8 cellular contexts compared by ENCODE assay signal in the genomic region with DNA sequence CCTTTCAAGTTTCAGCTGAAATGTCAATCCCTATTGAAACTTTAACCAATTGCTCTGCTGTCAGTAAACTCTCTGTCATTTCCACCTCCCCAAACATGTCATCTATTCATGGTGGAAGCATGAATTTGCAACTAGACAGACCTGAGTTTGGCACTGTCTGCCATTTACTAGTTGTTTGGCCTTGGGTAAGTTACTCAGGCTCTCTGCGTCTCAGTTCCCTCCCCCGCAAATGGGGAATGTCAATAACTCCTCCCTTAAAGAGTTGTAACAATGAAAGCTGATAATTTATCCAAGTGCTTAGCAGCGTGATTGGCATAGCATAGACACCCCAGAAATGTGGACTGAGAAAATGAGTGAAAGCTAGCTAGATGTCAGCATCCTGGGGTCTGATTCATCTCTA.
"Had no signal": no experiment of that assay in that cellular context is flagged by ENCODE, and none has a peak within 500 bp of the region (broad histone marks: within the 10 kb centered on the region; RNA-seq: fewer than 3 reads in every experiment).

No MANE protein-coding gene starts in this region.

- H3K4me3 ChIP-seq: GM23338, K562 had no signal

- H3K4me3 Mint-ChIP-seq: GM23338, H9 had no signal

- H3K9me3 Mint-ChIP-seq: GM23338, H9 had no signal

- H3K27ac Mint-ChIP-seq: GM23338, H9 had no signal

- FAIRE-seq: H1, H54, HTR-8/SVneo, K562 had no signal

- DNase-seq: H9, HCEC 1CT, IMR-90 had no signal

- H3K4me2 ChIP-seq: GM23338 had no signal

- H2AFZ ChIP-seq: GM23338 had no signal

- H3K4me1 Mint-ChIP-seq: GM23338, H9 had no signal
